Comparison of ENCODE assay signal across 13 cellular contexts in genomic region chr11:108929241-108929640, GRCh38.
DNase-seq lines count a peak whose midpoint lies in the region; ATAC-seq and TF ChIP-seq lines count a peak whose summit lies in the region.
"Had no signal": no experiment of that assay in that cellular context is flagged by ENCODE, and none has a peak within 500 bp of the region (broad histone marks: within the 10 kb centered on the region; RNA-seq: fewer than 3 reads in every experiment).

No MANE protein-coding gene starts in this region.

- POLR2A ChIA-PET in RWPE1 (lab: Yijun Ruan, JAX; ENCODE audit: low non-redundant PET), result no interaction called here

- peak overlapping the region; percentile 11 for H3K4me2 ChIP-seq in osteoblast (ENCODE audit: insufficient read depth, low read length)

- peaks cover 46% of the 10 kb centered on the region for H3K4me1 ChIP-seq in osteoblast (ENCODE audit: insufficient read depth, low read length)

- no peak overlapping the region for H2AFZ ChIP-seq in osteoblast (ENCODE audit: low read length)

- H3K4me3 ChIP-seq in epithelial cell of proximal tubule (ENCODE audit: low read depth, low read length), result no peak overlapping the region
- no peak overlapping the region for H3K4me3 ChIP-seq in osteoblast (ENCODE audit: insufficient read depth, low read length)
- H3K4me3 ChIP-seq in coronary artery, result no peak overlapping the region
- H3K4me3 ChIP-seq: gastroesophageal sphincter had no signal

- H3K27me3 ChIP-seq in osteoblast (ENCODE audit: insufficient read depth, low read length), result no peaks in the 10 kb centered on the region
- H3K27me3 ChIP-seq: gastroesophageal sphincter, neutrophil had no signal

- no peaks in the 10 kb centered on the region for H3K9me3 ChIP-seq in osteoblast (ENCODE audit: low read depth, low read length)
- H3K9me3 ChIP-seq: gastroesophageal sphincter, neutrophil had no signal

- peak; percentile 95 for DNase-seq in EH (ENCODE audit: low read depth)
- peak; percentile 78 for DNase-seq in RWPE1 (ENCODE audit: low spot score)
- DNase-seq in epithelial cell of proximal tubule (ENCODE audit: low read depth), result peak; percentile 78
- DNase-seq in osteoblast (ENCODE audit: insufficient read length, low spot score, missing footprints), result peak; percentile 79
- DNase-seq in NCI-H69 (lab: John Stamatoyannopoulos, UW), result no peak
- no peak for DNase-seq in stimulated activated naive CD4-positive, alpha-beta T cell (lab: John Stamatoyannopoulos, UW)
- no peak for DNase-seq in coronary artery (ENCODE audit: low spot score)
- DNase-seq: activated T-cell treated with anti-CD3 and anti-CD28 coated beads, Interleukin-2, amount 50 U/mL, for 48 hours; NCI-H345 had no signal

- no peaks in the 10 kb centered on the region for H4K20me1 ChIP-seq in osteoblast (ENCODE audit: insufficient read depth, low read length)

- H3K27ac ChIP-seq in RWPE1 (no peak overlapping the region), osteoblast (ENCODE audit: low read depth, low read length) (peak overlapping the region; percentile 89), coronary artery (no peak overlapping the region)
- H3K27ac ChIP-seq: gastroesophageal sphincter, neutrophil, VCaP had no signal

- no peaks in the 10 kb centered on the region for H3K36me3 ChIP-seq in osteoblast (ENCODE audit: insufficient read depth, low read length)
- H3K36me3 ChIP-seq: gastroesophageal sphincter, neutrophil had no signal

- TF ChIP-seq CTCF in RWPE1 (conservative IDR thresholded peaks at IDR 0.05; ENCODE audit: low read depth) (no peak), epithelial cell of proximal tubule (conservative IDR thresholded peaks at IDR 0.05; ENCODE audit: low read depth, low read length) (no peak), osteoblast (IDR thresholded peaks at IDR 0.05; ENCODE audit: extremely low read depth, low read depth, low read length) (no peak), coronary artery (IDR thresholded peaks at IDR 0.05) (no peak)

- no peak for ATAC-seq in GM21381 (IDR thresholded peaks at IDR 0.05; ENCODE audit: unreplicated experiment)
- ATAC-seq: gastroesophageal sphincter had no signal

- CTCF ChIA-PET in RWPE1 (lab: Yijun Ruan, JAX), result no interaction called here

- H3K79me2 ChIP-seq in osteoblast (ENCODE audit: insufficient read depth, low read length), result peaks cover 3% of the 10 kb centered on the region

Comparison
In these comparisons a context has a peak if more than half of its experiments do, and no peak if none do; other contexts are left out.
1. DNase-seq: peak in EH (single experiment), RWPE1 (single experiment), epithelial cell of proximal tubule (single experiment) and osteoblast (single experiment); none in NCI-H69 (single experiment), stimulated activated naive CD4-positive, alpha-beta T cell (0 of 6) and coronary artery (single experiment).